Comparison of ENCODE assay signal across 26 cellular contexts in the genomic region with DNA sequence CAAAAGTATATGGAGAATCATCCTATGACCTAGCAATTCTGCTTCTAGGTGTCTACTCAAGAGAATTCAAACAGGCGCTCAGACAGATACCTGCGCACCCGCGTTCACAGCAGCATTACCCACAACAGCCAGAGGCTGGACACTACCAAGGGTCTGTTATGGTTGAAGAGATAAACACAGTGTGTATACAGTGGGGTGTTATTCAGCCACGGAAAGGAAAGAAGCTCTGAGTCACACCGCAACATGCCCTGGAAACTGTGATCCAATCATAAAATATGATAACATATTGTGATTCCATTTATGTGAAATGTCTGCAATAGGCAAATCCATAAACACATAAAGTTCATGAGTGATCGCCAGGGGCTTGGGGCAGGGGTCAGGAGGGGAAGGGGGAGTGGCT. TPM values are rescaled to one million over a fixed set of nuclear protein-coding genes. Genes with fewer than 3 reads are reported as not detected.
A peak's percentile ranks its signal among the peaks of the same experiment; 100 is the strongest.
DNase-seq lines count a peak whose midpoint lies in the region; ATAC-seq lines count a peak whose summit lies in the region.
"Had no signal": no experiment of that assay in that cellular context is flagged by ENCODE, and none has a peak within 500 bp of the region (broad histone marks: within the 10 kb centered on the region; RNA-seq: fewer than 3 reads in every experiment).

No MANE protein-coding gene starts in this region.

- no peaks in the 10 kb centered on the region for H3K79me1 ChIP-seq in mesendoderm (ENCODE audit: low read length)

- no peak overlapping the region for H2BK15ac ChIP-seq in mesendoderm (replicated peaks; ENCODE audit: low read depth)

- H2BK120ac ChIP-seq in mesendoderm (ENCODE audit: low read depth, low read length) = no peak overlapping the region

- no peaks in the 10 kb centered on the region for H3K9me2 ChIP-seq in GM23248 (ENCODE audit: insufficient read depth)

- in situ Hi-C loops in GM23248 (cut with MboI) = no loop called here

- H4K20me1 ChIP-seq in GM23248 (ENCODE audit: insufficient read depth) = no peaks in the 10 kb centered on the region

- H3K9ac ChIP-seq in GM23248 (peak overlapping the region; percentile 92; the same call in 1 of the 2 replicates), adipocyte (ENCODE audit: low read length) (no peak overlapping the region), mesendoderm (ENCODE audit: low read length) (no peak overlapping the region)
- H3K9ac ChIP-seq: BLaER1 treated with 17β-estradiol and CSF1 and Interleukin-3, amounts not matched to agents 10 nM and 100 nM had no signal

- no peak overlapping the region for H3K4me2 ChIP-seq in GM23248 (ENCODE audit: unreplicated experiment)
- no peak overlapping the region for H3K4me2 ChIP-seq in mesendoderm (ENCODE audit: low read length)
- H3K4me2 ChIP-seq: BLaER1 treated with 17β-estradiol and CSF1 and Interleukin-3, amounts not matched to agents 10 nM and 100 nM had no signal

- WGBS in GM23248 (ENCODE audit: low coverage in 1 of 2, low lambda C conversion rate in 2 of 2, missing lambda C conversion rate in 2 of 2), 2 experiments = 82 to 85% methylated on average over 7 of the region's 7 CpGs
- no CpG with 5 or more reads among the region's 7 CpGs for WGBS in mesendoderm (ENCODE audit: extremely low coverage, insufficient coverage, low lambda C conversion rate)

- no peaks in the 10 kb centered on the region for H3K9me3 ChIP-seq in GM23248 (ENCODE audit: low read depth)
- no peaks in the 10 kb centered on the region for H3K9me3 ChIP-seq in adipocyte (ENCODE audit: control insufficient read depth, low read length)
- H3K9me3 ChIP-seq: BLaER1 treated with 17β-estradiol and CSF1 and Interleukin-3, amounts not matched to agents 10 nM and 100 nM; ovary; stomach had no signal

- H2AFZ ChIP-seq in GM23248 = no peak overlapping the region

- H3K27me3 ChIP-seq in GM23248 (replicated peaks; ENCODE audit: insufficient read depth) (no peaks in the 10 kb centered on the region), adipocyte (replicated peaks; ENCODE audit: control insufficient read depth, insufficient read depth, low read length) (peaks cover 2% of the 10 kb centered on the region), mesendoderm (ENCODE audit: insufficient read depth, low read length, poor library complexity) (no peaks in the 10 kb centered on the region)
- H3K27me3 ChIP-seq: BLaER1 treated with 17β-estradiol and CSF1 and Interleukin-3, amounts not matched to agents 10 nM and 100 nM; ovary had no signal

- H3F3A ChIP-seq in GM23248 (ENCODE audit: insufficient read depth) = peaks cover 28% of the 10 kb centered on the region

- H4K8ac ChIP-seq in mesendoderm (ENCODE audit: low read depth, low read length) = no peak overlapping the region

- no peaks in the 10 kb centered on the region for H3K79me2 ChIP-seq in GM23248 (ENCODE audit: insufficient read depth)
- no peaks in the 10 kb centered on the region for H3K79me2 ChIP-seq in mesendoderm (ENCODE audit: control insufficient read depth, insufficient read depth, low read length)

- H3K27ac ChIP-seq in GM23248 (peak overlapping the region; percentile 99), mesendoderm (ENCODE audit: low read depth, low read length) (no peak overlapping the region)
- H3K27ac ChIP-seq: BLaER1 treated with 17β-estradiol and CSF1 and Interleukin-3, amounts not matched to agents 10 nM and 100 nM; epithelial cell of prostate had no signal

- no peak overlapping the region for H3K23ac ChIP-seq in mesendoderm (ENCODE audit: low read length)

- H4K5ac ChIP-seq in mesendoderm (ENCODE audit: low read length) = no peak overlapping the region

- peak; percentile 71 for DNase-seq in GM23248
- peak; percentile 23 for DNase-seq in adipocyte (ENCODE audit: low read depth)
- peak; percentile 52 for DNase-seq in fibroblast of peridontal ligament (ENCODE audit: extremely low read depth)
- DNase-seq in renal cortical epithelial cell (ENCODE audit: low read depth) = peak; percentile 7
- no peak for DNase-seq in NCI-H1436 treated with DMSO at 0.1 percent for 48 hours (lab: John Stamatoyannopoulos, UW)
- DNase-seq in cerebellar nuclear complex (lab: John Stamatoyannopoulos, UW) = no peak
- DNase-seq in mesendoderm = no peak
- DNase-seq: ACHN; activated CD8-positive, alpha-beta memory T cell treated with anti-CD3 and anti-CD28 coated beads, Interleukin-2, amount 50 U/mL, for 4 hours; activated naive CD8-positive, alpha-beta T cell treated with anti-CD3 and anti-CD28 coated beads, Interleukin-2, amount 10 ng/mL, durations not matched to agents 7 days and 5 days; Calu3; left cardiac atrium; MM.1S; NCI-H146; NCI-H524; right cardiac atrium; stomach had no signal

- no peak overlapping the region for H3K4ac ChIP-seq in mesendoderm (ENCODE audit: low read depth, low read length)

- H3K4me3 ChIP-seq in GM23248 (no peak overlapping the region), adipocyte (ENCODE audit: low read length) (no peak overlapping the region), mesendoderm (ENCODE audit: low read length) (no peak overlapping the region)
- H3K4me3 ChIP-seq: BLaER1 treated with 17β-estradiol and CSF1 and Interleukin-3, amounts not matched to agents 10 nM and 100 nM; ovary; stomach had no signal

- H2BK5ac ChIP-seq in mesendoderm (ENCODE audit: low read length) = no peak overlapping the region

- no peak for ATAC-seq in HG02973 (IDR thresholded peaks at IDR 0.05; ENCODE audit: unreplicated experiment)
- ATAC-seq: activated T-helper 17 cell treated with anti-CD3 and anti-CD28 coated beads, Interleukin-2, amount 50 U/mL, for 72 hours; left cardiac atrium; naive thymus-derived CD8-positive, alpha-beta T cell; right cardiac atrium had no signal

- H3K4me1 ChIP-seq in GM23248 (ENCODE audit: insufficient read depth) = peaks cover 33% of the 10 kb centered on the region
- peaks cover 44% of the 10 kb centered on the region for H3K4me1 ChIP-seq in adipocyte (ENCODE audit: control insufficient read depth, insufficient read depth, low read length)
- no peaks in the 10 kb centered on the region for H3K4me1 ChIP-seq in mesendoderm (ENCODE audit: control insufficient read depth, low read depth, low read length)

- H3K18ac ChIP-seq in mesendoderm (ENCODE audit: low read length) = no peak overlapping the region

- H3K36me3 ChIP-seq in GM23248 (ENCODE audit: low read depth) (no peaks in the 10 kb centered on the region), adipocyte (ENCODE audit: control insufficient read depth, insufficient read depth, low read length, severe bottlenecking) (no peaks in the 10 kb centered on the region), mesendoderm (ENCODE audit: control insufficient read depth, insufficient read depth, low read length) (no peaks in the 10 kb centered on the region)
- H3K36me3 ChIP-seq: BLaER1 treated with 17β-estradiol and CSF1 and Interleukin-3, amounts not matched to agents 10 nM and 100 nM; ovary; stomach had no signal

- H3K56ac ChIP-seq in mesendoderm (ENCODE audit: low read length) = no peak overlapping the region

- no peak overlapping the region for H2AK5ac ChIP-seq in mesendoderm (ENCODE audit: low read length)

RNA-seq across cellular contexts. Expression of a gene that starts 18.0 kb away (rescaled TPM):
- not detected in 2 replicates for total RNA-seq in GM23248 (2014; rRNA removed; shearing (Covaris generic))
- not detected in 2 replicates for polyA plus RNA-seq in GM23248 (2016; fragmentation: Nextera tagmentation; extraction: Ambion mirVana)
- 0.35 and 0.50 TPM in 2 replicates for total RNA-seq in renal cortical epithelial cell
- polyA plus RNA-seq in mesendoderm (2013, experiment 1 of 2) = 9.3 TPM
- 10.2 TPM for polyA plus RNA-seq in mesendoderm (2013, experiment 2 of 2)
- total RNA-seq: activated naive CD8-positive, alpha-beta T cell treated with anti-CD3 and anti-CD28 coated beads, Interleukin-2, amount 10 ng/mL, durations not matched to agents 7 days and 5 days; bronchial epithelial cell; naive thymus-derived CD8-positive, alpha-beta T cell; RPMI7951 had no signal
- polyA plus RNA-seq: IgD-negative memory B cell had no signal

Comparison
In these comparisons a context has a peak if more than half of its experiments do, and no peak if none do; other contexts are left out.
1. DNase-seq: peak in GM23248 (single experiment), adipocyte (single experiment), fibroblast of peridontal ligament (single experiment) and renal cortical epithelial cell (single experiment); none in NCI-H1436 treated with DMSO at 0.1 percent for 48 hours (single experiment), cerebellar nuclear complex (0 of 2) and mesendoderm (single experiment).